8 cellular contexts compared by ENCODE assay signal in the genomic region with DNA sequence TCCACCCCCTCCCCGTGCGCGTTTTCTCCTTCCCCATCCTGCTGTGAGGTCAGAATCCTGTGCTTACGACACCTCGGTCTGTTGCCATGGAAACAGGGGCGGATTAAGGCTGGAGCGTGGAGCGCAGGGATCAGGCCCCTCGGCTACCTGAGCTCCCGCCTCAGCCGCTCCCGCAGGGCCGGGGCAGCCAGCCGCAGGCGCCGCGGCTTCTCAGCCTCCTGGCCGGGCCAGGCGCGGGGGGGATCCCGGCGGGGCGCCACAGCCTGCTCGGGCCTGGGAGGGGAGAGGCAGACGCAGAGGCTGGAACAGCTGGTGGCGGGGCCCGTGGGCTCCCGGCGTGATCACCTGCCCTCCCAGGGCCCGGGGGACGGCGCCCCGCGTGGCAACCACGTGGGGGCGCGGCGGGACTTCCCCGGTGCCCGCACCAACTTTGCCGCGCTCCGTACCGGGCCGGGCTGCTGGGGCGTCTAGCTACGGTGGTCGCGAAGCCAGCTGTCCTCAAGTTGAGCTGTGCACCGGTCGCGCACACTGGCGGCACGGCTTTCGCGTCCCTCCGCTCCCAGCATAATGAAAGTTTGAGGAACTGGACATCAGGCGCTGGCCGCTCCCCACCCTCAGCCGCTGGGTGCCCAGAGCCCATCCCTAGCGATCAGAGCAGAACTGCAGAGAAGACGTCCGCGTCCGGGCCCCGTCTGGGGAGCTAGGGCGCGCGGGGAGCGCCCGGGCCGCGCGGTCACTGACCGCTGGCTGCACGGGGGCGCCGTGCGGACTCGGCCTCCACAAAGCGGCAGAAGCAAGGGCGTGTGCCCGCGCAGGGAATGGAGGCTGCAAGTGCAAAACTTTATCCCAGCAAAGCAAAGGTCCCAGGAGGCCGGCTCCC. TPM values are rescaled to one million over a fixed set of nuclear protein-coding genes. Genes with fewer than 3 reads are reported as not detected.
A peak's percentile ranks its signal among the peaks of the same experiment; 100 is the strongest.
DNase-seq lines count a peak whose midpoint lies in the region; ATAC-seq and TF ChIP-seq lines count a peak whose summit lies in the region.

No MANE protein-coding gene starts in this region.

- H3K9me3 ChIP-seq in mesenchymal stem cell (ENCODE audit: control insufficient read depth, low read length) (no peaks in the 10 kb centered on the region), thyroid gland (no peaks in the 10 kb centered on the region)

- H3K4me2 ChIP-seq in mesenchymal stem cell (ENCODE audit: low read length, poor library complexity, severe bottlenecking), result peak overlapping the region; percentile 89

- H2AFZ ChIP-seq in ACC112 (ENCODE audit: low read length, unreplicated experiment) (no peak overlapping the region), mesenchymal stem cell (ENCODE audit: low read depth, low read length) (no peak overlapping the region)

- peaks cover 64% of the 10 kb centered on the region for H3K27me3 ChIP-seq in ACC112 (ENCODE audit: insufficient read depth, low read length)
- H3K27me3 ChIP-seq in mesenchymal stem cell (ENCODE audit: control insufficient read depth in 1 of 2, insufficient read depth in 1 of 2, low read length in 2 of 2), result peaks cover 62 to 76% of the 10 kb centered on the region in 2 experiments
- peaks cover 8% of the 10 kb centered on the region for H3K27me3 ChIP-seq in thyroid gland

- no peak overlapping the region for H3K9ac ChIP-seq in mesenchymal stem cell (ENCODE audit: low read length)

- no peak overlapping the region for H2BK120ac ChIP-seq in mesenchymal stem cell (ENCODE audit: low read depth, low read length)

- H3K79me1 ChIP-seq in mesenchymal stem cell (replicated peaks; ENCODE audit: low read length, poor library complexity, severe bottlenecking), result no peaks in the 10 kb centered on the region

- no peak overlapping the region for H3K18ac ChIP-seq in mesenchymal stem cell (ENCODE audit: low read depth in 1 of 2, low read length in 2 of 2)

- H2BK5ac ChIP-seq in mesenchymal stem cell (ENCODE audit: low read depth, low read length, poor library complexity, severe bottlenecking), result no peak overlapping the region

- H4K91ac ChIP-seq in mesenchymal stem cell (ENCODE audit: low read length), result no peak overlapping the region

- no peak overlapping the region for H3K14ac ChIP-seq in mesenchymal stem cell (ENCODE audit: low read length in 2 of 2)

- no peak for DNase-seq in HFF-Myc (ENCODE audit: extremely low read depth, low read depth)
- DNase-seq in T-helper 22 cell (ENCODE audit: low read depth), result peak; percentile 34
- peak; percentile 31 to 47 for DNase-seq in dermis microvascular lymphatic vessel endothelial cell (ENCODE audit: low read depth in 2 of 2)
- DNase-seq in mesenchymal stem cell, result peak; percentile 43
- DNase-seq in thyroid gland, result peak; percentile 34 to 40
- DNase-seq in mucosa of gallbladder (ENCODE audit: low spot score), result no peak

- H3K23ac ChIP-seq in mesenchymal stem cell (ENCODE audit: low read length in 2 of 2), result no peak overlapping the region

- H3K36me3 ChIP-seq in ACC112 (ENCODE audit: insufficient read depth, low read length), result no peaks in the 10 kb centered on the region
- no peaks in the 10 kb centered on the region for H3K36me3 ChIP-seq in mesenchymal stem cell (ENCODE audit: control insufficient read depth in 1 of 2, insufficient read depth in 2 of 2, low read depth in 1 of 2, low read length in 2 of 2)
- H3K36me3 ChIP-seq in thyroid gland, result no peaks in the 10 kb centered on the region

- H2BK12ac ChIP-seq in mesenchymal stem cell (ENCODE audit: low read length in 2 of 2), result no peak overlapping the region

- TF ChIP-seq CTCF in HFF-Myc (IDR thresholded peaks at IDR 0.05; ENCODE audit: low read depth, low read length, missing control alignments) (no peak), thyroid gland (IDR thresholded peaks at IDR 0.05) (no peak)

- H3K27ac ChIP-seq in ACC112 (ENCODE audit: low read depth, low read length), result no peak overlapping the region
- no peak overlapping the region for H3K27ac ChIP-seq in mesenchymal stem cell (ENCODE audit: low read length, poor library complexity, severe bottlenecking)
- no peak overlapping the region for H3K27ac ChIP-seq in thyroid gland

- no peak overlapping the region for H2AK5ac ChIP-seq in mesenchymal stem cell (ENCODE audit: low read length, severe bottlenecking)

- H3K4ac ChIP-seq in mesenchymal stem cell (ENCODE audit: low read depth in 1 of 2, low read length in 2 of 2), result no peak overlapping the region

- H3K79me2 ChIP-seq in ACC112 (ENCODE audit: control insufficient read depth, insufficient read depth, low read length, unreplicated experiment), result no peaks in the 10 kb centered on the region

- no peak for TF ChIP-seq POLR2A in thyroid gland (IDR thresholded peaks at IDR 0.05)

- H2BK15ac ChIP-seq in mesenchymal stem cell (ENCODE audit: low read depth, poor library complexity, severe bottlenecking), result no peak overlapping the region

- no peak for ATAC-seq in HG03520 (IDR thresholded peaks at IDR 0.05; ENCODE audit: unreplicated experiment)

- H4K8ac ChIP-seq in mesenchymal stem cell (ENCODE audit: low read length), result no peak overlapping the region

- H3K4me3 ChIP-seq in ACC112 (ENCODE audit: low read depth, low read length), result peak overlapping the region; percentile 60
- peak overlapping the region; percentile 47 for H3K4me3 ChIP-seq in HFF-Myc (replicated peaks; ENCODE audit: low read depth, low read length)
- H3K4me3 ChIP-seq in mesenchymal stem cell (ENCODE audit: insufficient read depth in 1 of 2, low read depth in 1 of 2, low read length in 2 of 2), result peak overlapping the region; percentile 16 to 62
- H3K4me3 ChIP-seq in thyroid gland (replicated peaks in 1 of 3), result peak overlapping the region; percentile 7 to 34 (median 15)

- 3% methylated on average over 71 of the region's 85 CpGs for WGBS in mesenchymal stem cell
- WGBS in thyroid gland, 2 donors, result 4 to 9% methylated on average over 5 to 8 of the region's 85 CpGs

- peaks cover 11% of the 10 kb centered on the region for H3K4me1 ChIP-seq in ACC112 (ENCODE audit: control insufficient read depth, insufficient read depth, low read length, unreplicated experiment)
- H3K4me1 ChIP-seq in mesenchymal stem cell (ENCODE audit: control insufficient read depth, insufficient read depth, low read depth, low read length), result peaks cover 30% of the 10 kb centered on the region
- peaks cover 9 to 27% of the 10 kb centered on the region in 2 donors for H3K4me1 ChIP-seq in thyroid gland

- intact Hi-C loops in thyroid gland (cut with DNase I), result loop anchor here (2.0 kb wide), 1 partner anchor 113 kb away; no protein-coding TSS in a partner anchor

RNA-seq across cellular contexts. Expression of a gene that starts 1.2 kb away (rescaled TPM):
- total RNA-seq in dermis microvascular lymphatic vessel endothelial cell (0.25 and 0.26 TPM in 2 replicates), thyroid gland (1 to 10 TPM; 1.6 to 4.9 (median 2.5) TPM), mucosa of gallbladder (9.3 TPM)
- polyA plus RNA-seq in mesenchymal stem cell (2013, experiment 1 of 2), result 0.10 TPM
- 0.04 TPM for polyA plus RNA-seq in mesenchymal stem cell (2013, experiment 2 of 2)

RNA-seq across cellular contexts. Expression of a gene that starts 6.0 kb away (rescaled TPM):
- total RNA-seq in dermis microvascular lymphatic vessel endothelial cell, result 9.9 and 13.5 TPM in 2 replicates
- polyA plus RNA-seq in mesenchymal stem cell (2013, experiment 1 of 2), result 24.6 TPM
- 23.7 TPM for polyA plus RNA-seq in mesenchymal stem cell (2013, experiment 2 of 2)
- 10 to 100 TPM; 41.6 to 61.1 (median 49.3) TPM for total RNA-seq in thyroid gland
- 51.5 TPM for total RNA-seq in mucosa of gallbladder

RNA-seq across cellular contexts. Expression of a gene that starts 17.9 kb away (rescaled TPM):
- total RNA-seq in dermis microvascular lymphatic vessel endothelial cell (52.1 and 55.8 TPM in 2 replicates), thyroid gland (10 to 100 TPM; 37.6 to 54.1 (median 47.3) TPM), mucosa of gallbladder (31.8 TPM)
- polyA plus RNA-seq in mesenchymal stem cell (2013, experiment 1 of 2), result 72.1 TPM
- polyA plus RNA-seq in mesenchymal stem cell (2013, experiment 2 of 2), result 72.9 TPM

RNA-seq across cellular contexts. Expression of a gene that starts 31.0 kb away (rescaled TPM):
- total RNA-seq in dermis microvascular lymphatic vessel endothelial cell (37.4 and 75.1 TPM in 2 replicates), thyroid gland (10 to 100 TPM; 13.3 to 23.2 (median 18.3) TPM), mucosa of gallbladder (20.8 TPM)
- polyA plus RNA-seq in mesenchymal stem cell (2013, experiment 1 of 2), result 25.3 TPM
- 23.9 TPM for polyA plus RNA-seq in mesenchymal stem cell (2013, experiment 2 of 2)

Comparison
In these comparisons a context has a peak if more than half of its experiments do, and no peak if none do; other contexts are left out.
1. DNase-seq: peak in T-helper 22 cell (single experiment), dermis microvascular lymphatic vessel endothelial cell (2 of 2), mesenchymal stem cell (single experiment) and thyroid gland (2 of 2); none in HFF-Myc (single experiment) and mucosa of gallbladder (single experiment).
2. Peak in every context shown above with its lines, with median percentiles within 50 percentile points of each other: H3K4me3 ChIP-seq.